Comparison of ENCODE assay signal across 18 cellular contexts in the genomic region with DNA sequence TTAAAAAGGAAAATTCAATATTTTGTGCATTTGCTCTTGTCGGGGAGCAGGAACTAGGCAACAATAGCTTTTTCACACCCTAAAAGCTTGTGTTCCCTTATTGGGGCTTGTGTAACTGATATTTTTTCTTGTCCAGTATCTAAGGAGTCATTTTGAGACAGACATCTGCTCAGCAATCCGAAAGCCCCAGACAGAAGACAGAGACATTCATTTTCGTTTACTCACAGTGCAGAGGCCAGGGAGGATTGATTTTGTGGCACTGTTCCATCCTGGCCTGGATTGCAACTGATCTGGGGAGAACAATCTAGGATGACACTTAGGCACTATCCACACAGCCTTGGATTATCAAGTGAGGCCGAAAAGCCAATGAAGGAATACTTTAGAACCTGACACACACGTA. TPM values are rescaled to one million over a fixed set of nuclear protein-coding genes. Genes with fewer than 3 reads are reported as not detected.
A peak's percentile ranks its signal among the peaks of the same experiment; 100 is the strongest.
DNase-seq lines count a peak whose midpoint lies in the region; ATAC-seq and TF ChIP-seq lines count a peak whose summit lies in the region.
"Had no signal": no experiment of that assay in that cellular context is flagged by ENCODE, and none has a peak within 500 bp of the region (broad histone marks: within the 10 kb centered on the region; RNA-seq: fewer than 3 reads in every experiment).

No MANE protein-coding gene starts in this region.

- intact Hi-C loops in gastrocnemius medialis (cut with DNase I; ENCODE audit: low total_unique reads): no loop called here

- H3K27me3 ChIP-seq in GM06990 (replicated peaks; ENCODE audit: control insufficient read depth, insufficient read depth, low read length) (no peaks in the 10 kb centered on the region), MG63 (no peaks in the 10 kb centered on the region), gastrocnemius medialis (no peaks in the 10 kb centered on the region), Karpas-422 (ENCODE audit: low read length) (no peaks in the 10 kb centered on the region; the same call in 1 of the 2 replicates)

- H3K27ac ChIP-seq in epithelial cell of prostate (peak overlapping the region; percentile 77), gastrocnemius medialis (peak overlapping the region; percentile 65 to 81 (median 78)), Karpas-422 (ENCODE audit: low read length) (no peak overlapping the region)
- H3K27ac ChIP-seq: breast epithelium, HL-60 had no signal

- H2AFZ ChIP-seq in Karpas-422 (ENCODE audit: low read length): no peak overlapping the region

- H3K4me3 ChIP-seq in GM06990 (replicated peaks; ENCODE audit: low read depth, low read length): no peak overlapping the region
- H3K4me3 ChIP-seq in MG63: no peak overlapping the region
- H3K4me3 ChIP-seq in gastrocnemius medialis: no peak overlapping the region
- H3K4me3 ChIP-seq in Karpas-422 (ENCODE audit: low read length): no peak overlapping the region
- H3K4me3 ChIP-seq: breast epithelium had no signal

- DNase-seq in GM06990 (ENCODE audit: extremely low read depth, insufficient read length) (peak; percentile 14), MG63 (peak; percentile 28), epithelial cell of prostate (ENCODE audit: low read depth, low spot score) (no peak), gastrocnemius medialis (peak in 1 of 2 donors; percentile 14), Karpas-422 (no peak), OCI-M1 (lab: John Stamatoyannopoulos, UW) (no peak)
- DNase-seq: activated CD8-positive, alpha-beta T cell treated with anti-CD3 and anti-CD28 coated beads for 36 hours; activated T-cell treated with anti-CD3 and anti-CD28 coated beads, Interleukin-2, amount 50 U/mL, for 4 hours; NCI-H1048; NCI-H2029 treated with DMSO at 0.1 percent for 48 hours; SHP77 treated with DMSO at 0.1 percent for 48 hours; stimulated activated CD4-positive, alpha-beta T cell treated with anti-CD3 and anti-CD28 coated beads, Interleukin-4, amount 100 ng/mL, for 1 hour had no signal

- ATAC-seq in gastrocnemius medialis: peak in 1 of 2 donors; percentile 10
- no peak for ATAC-seq in HG03442 (IDR thresholded peaks at IDR 0.05; ENCODE audit: unreplicated experiment)
- ATAC-seq: activated CD8-positive, alpha-beta T cell treated with anti-CD3 and anti-CD28 coated beads for 36 hours; activated T-cell treated with anti-CD3 and anti-CD28 coated beads, Interleukin-2, amount 50 U/mL, for 4 hours; WTC11 had no signal

- no peak for TF ChIP-seq CTCF in GM06990 (IDR thresholded peaks at IDR 0.05; ENCODE audit: insufficient read depth, low read length, poor library complexity, severe bottlenecking)
- TF ChIP-seq CTCF in gastrocnemius medialis (IDR thresholded peaks at IDR 0.05 in 4 of 5, conservative IDR thresholded peaks at IDR 0.05 in 1 of 5): no peak

- in situ Hi-C loops in gastrocnemius medialis (cut with MboI; ENCODE audit: low sequenced_read_pairs in 4 of 4): no loop called here

- no peaks in the 10 kb centered on the region for H4K20me1 ChIP-seq in Karpas-422 (ENCODE audit: insufficient read depth, low read depth, low read length)

- no peak overlapping the region for H3K9ac ChIP-seq in Karpas-422 (ENCODE audit: low read length)

- H3K9me2 ChIP-seq in Karpas-422 (replicated peaks; ENCODE audit: insufficient read depth, low read length): no peaks in the 10 kb centered on the region

- no peak overlapping the region for H3K4me2 ChIP-seq in Karpas-422 (ENCODE audit: low read depth, low read length, poor library complexity, severe bottlenecking)

- no peaks in the 10 kb centered on the region for H3K36me3 ChIP-seq in GM06990 (ENCODE audit: control insufficient read depth, insufficient read depth, low read length)
- H3K36me3 ChIP-seq in MG63: no peaks in the 10 kb centered on the region
- H3K36me3 ChIP-seq in gastrocnemius medialis: no peaks in the 10 kb centered on the region
- no peaks in the 10 kb centered on the region for H3K36me3 ChIP-seq in Karpas-422 (ENCODE audit: insufficient read depth, low read length)
- H3K36me3 ChIP-seq: breast epithelium had no signal

- H3K4me1 ChIP-seq in gastrocnemius medialis (peaks cover 0 to 16% of the 10 kb centered on the region in 2 donors), Karpas-422 (ENCODE audit: low read length) (no peaks in the 10 kb centered on the region)
- H3K4me1 ChIP-seq: breast epithelium had no signal

- no peaks in the 10 kb centered on the region for H3K79me2 ChIP-seq in Karpas-422 (ENCODE audit: low read length)

- TF ChIP-seq POLR2A in gastrocnemius medialis (IDR thresholded peaks at IDR 0.05): no peak

- H3K9me3 ChIP-seq in MG63: no peaks in the 10 kb centered on the region
- no peaks in the 10 kb centered on the region for H3K9me3 ChIP-seq in gastrocnemius medialis
- no peaks in the 10 kb centered on the region for H3K9me3 ChIP-seq in Karpas-422 (ENCODE audit: low read length)
- H3K9me3 ChIP-seq: breast epithelium had no signal

RNA-seq across cellular contexts. Expression of gene PLAC1, which starts 27.4 kb away (rescaled TPM):
- total RNA-seq in MG63 (2014; rRNA removed; shearing (Covaris generic); ENCODE audit: low replicate concordance): not detected in 2 replicates
- total RNA-seq in gastrocnemius medialis: not detected
- not detected in 2 replicates for total RNA-seq in Karpas-422 (2014; rRNA removed; shearing (Covaris generic); ENCODE audit: low replicate concordance)
- total RNA-seq: activated CD8-positive, alpha-beta T cell treated with anti-CD3 and anti-CD28 coated beads for 36 hours; breast epithelium; omental fat pad; subcutaneous adipose tissue; WTC11 had no signal

Comparison
In these comparisons a context has a peak if more than half of its experiments do, and no peak if none do; other contexts are left out.
1. DNase-seq: peak in GM06990 (single experiment) and MG63 (single experiment); none in epithelial cell of prostate (single experiment), Karpas-422 (single experiment) and OCI-M1 (single experiment).